ENCODE assay signal across 22 cellular contexts in genomic region chr20:50404419-50405234, GRCh38.
"Had no signal": no experiment of that assay in that cellular context is flagged by ENCODE, and none has a peak within 500 bp of the region (broad histone marks: within the 10 kb centered on the region; RNA-seq: fewer than 3 reads in every experiment).

No MANE protein-coding gene starts in this region.

- H3K4me1 Mint-ChIP-seq: naive thymus-derived CD8-positive, alpha-beta T cell had no signal

- H3K36me3 Mint-ChIP-seq: activated naive CD8-positive, alpha-beta T cell; immature natural killer cell; naive thymus-derived CD8-positive, alpha-beta T cell; WTC11 had no signal

- H3K9me3 Mint-ChIP-seq: naive thymus-derived CD8-positive, alpha-beta T cell; WTC11 had no signal

- H3K27me3 ChIP-seq: breast epithelium, neutrophil, suprapubic skin had no signal

- ATAC-seq: activated CD8-positive, alpha-beta T cell treated with anti-CD3 and anti-CD28 coated beads, Interleukin-2, amount 10 ng/mL, durations not matched to agents 7 days and 5 days; left colon; mucosa of descending colon; naive thymus-derived CD8-positive, alpha-beta T cell; stimulated activated naive CD8-positive, alpha-beta T cell treated with anti-CD3 and anti-CD28 coated beads, Interleukin-15, Interleukin-2, amounts not matched to agents 100 U/mL and 50 U/mL, for 24 hours; WTC11 had no signal

- H3K27me3 Mint-ChIP-seq: activated naive CD8-positive, alpha-beta T cell had no signal

- H3K4me1 ChIP-seq: breast epithelium had no signal

- H3K4me3 Mint-ChIP-seq: activated CD8-positive, alpha-beta T cell treated with anti-CD3 and anti-CD28 coated beads, Interleukin-2, amount 10 ng/mL, durations not matched to agents 7 days and 5 days; activated naive CD8-positive, alpha-beta T cell; immature natural killer cell; naive thymus-derived CD8-positive, alpha-beta T cell; WTC11 had no signal

- H3K36me3 ChIP-seq: breast epithelium, neutrophil, suprapubic skin had no signal

- H3K9me3 ChIP-seq: breast epithelium, mucosa of descending colon, neutrophil, suprapubic skin had no signal

- H3K4me3 ChIP-seq: breast epithelium, mucosa of descending colon, suprapubic skin had no signal

- H3K27ac Mint-ChIP-seq: activated CD8-positive, alpha-beta T cell treated with anti-CD3 and anti-CD28 coated beads, Interleukin-2, amount 10 ng/mL, durations not matched to agents 7 days and 5 days; activated naive CD8-positive, alpha-beta T cell; WTC11 had no signal

- DNase-seq: activated CD4-positive, alpha-beta T cell treated with anti-CD3 and anti-CD28 coated beads for 4 hours; activated CD8-positive, alpha-beta memory T cell treated with anti-CD3 and anti-CD28 coated beads, Interleukin-2, amount 50 U/mL, for 4 hours; activated CD8-positive, alpha-beta T cell treated with anti-CD3 and anti-CD28 coated beads, Interleukin-2, amount 10 ng/mL, durations not matched to agents 7 days and 5 days; activated gamma-delta T cell; activated T-cell treated with anti-CD3 and anti-CD28 coated beads, Interleukin-2, amount 50 U/mL, for 48 hours; aorta; foreskin melanocyte; head of caudate nucleus; immature natural killer cell; left colon; mammary epithelial cell; mucosa of descending colon; naive thymus-derived CD8-positive, alpha-beta T cell; posterior cingulate gyrus; stimulated activated naive CD8-positive, alpha-beta T cell treated with anti-CD3 and anti-CD28 coated beads, Interleukin-15, Interleukin-2, amounts not matched to agents 100 U/mL and 50 U/mL, for 24 hours; T-helper 2 cell had no signal

- H3K27ac ChIP-seq: epithelial cell of prostate, neutrophil, suprapubic skin had no signal
